In the genomic region with DNA sequence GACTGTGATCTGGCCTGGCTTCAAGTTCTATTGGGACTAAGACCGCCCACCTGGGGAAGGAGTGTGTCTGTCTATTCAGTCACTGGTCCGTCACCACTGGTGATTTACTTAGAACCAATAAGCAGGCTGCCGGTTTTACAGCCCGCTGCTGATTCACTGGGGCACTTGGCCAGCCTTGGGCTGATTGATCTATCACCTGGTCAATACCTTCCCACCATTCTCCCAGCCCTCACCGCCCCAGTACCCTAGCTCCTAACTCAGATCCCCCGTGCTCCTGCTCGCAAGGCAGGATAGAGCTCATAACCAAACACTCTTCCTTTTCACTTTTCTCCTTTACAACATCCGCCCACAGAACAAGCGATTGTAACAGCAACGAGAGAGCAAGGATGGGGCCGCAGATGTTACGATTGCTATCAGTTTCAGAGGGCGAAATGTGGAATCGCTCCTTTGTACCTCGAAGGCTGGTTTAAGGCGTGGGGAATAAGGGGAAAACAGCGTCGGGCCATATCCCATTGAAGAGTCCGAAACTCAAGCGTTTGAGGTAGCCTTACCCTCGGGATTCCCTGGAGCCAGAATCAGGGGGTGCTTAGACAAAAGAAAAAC, we compare ENCODE assay signal across 8 cellular contexts. TPM values are rescaled to one million over a fixed set of nuclear protein-coding genes. Genes with fewer than 3 reads are reported as not detected.
DNase-seq lines count a peak whose midpoint lies in the region; ATAC-seq and TF ChIP-seq lines count a peak whose summit lies in the region.

No MANE protein-coding gene starts in this region.

- no peaks in the 10 kb centered on the region for H3K9me3 Mint-ChIP-seq in T-cell

- no peaks in the 10 kb centered on the region for H3K9me2 ChIP-seq in hepatocyte (replicated peaks; ENCODE audit: insufficient read depth)

- peak overlapping the region; percentile 84 to 97 (median 86) for H3K4me3 Mint-ChIP-seq in T-cell

- peaks cover 19% of the 10 kb centered on the region for H3K4me1 ChIP-seq in hepatocyte (ENCODE audit: insufficient read depth)

- POLR2A ChIA-PET in T-cell (lab: Charles Lee), result interaction anchor here in 1 of 2 donors (0.7 to 1.6 kb wide), 6 partner anchors 9 to 648 kb away, joined by 3 to 5 read pairs (median 4); no protein-coding TSS in a partner anchor

- peak overlapping the region; percentile 70 for H3K27ac ChIP-seq in angular gyrus (ENCODE audit: low read depth, low read length)
- peak overlapping the region; percentile 98 for H3K27ac ChIP-seq in hepatocyte

- CTCF ChIA-PET in T-cell (lab: Charles Lee), result interaction anchor here (0.7 to 1.3 kb wide), 9 partner anchors 10 to 335 kb away, joined by 3 to 21 read pairs (median 3); partner anchors contain the start of genes ARG2 (in 1 of the 2), ATP6V1D (in 1 of the 2), EIF2S1 (in 1 of the 2) and PIGH (in 1 of the 2)

- H3K27me3 Mint-ChIP-seq in T-cell, result no peaks in the 10 kb centered on the region

- peak overlapping the region; percentile 84 for H3K27ac Mint-ChIP-seq in T-cell

- H3K36me3 ChIP-seq in hepatocyte (replicated peaks; ENCODE audit: insufficient read depth, low read depth), result no peaks in the 10 kb centered on the region

- ATAC-seq in HG02763 (IDR thresholded peaks at IDR 0.05; ENCODE audit: unreplicated experiment), result peak; percentile 89
- peak; percentile 62 to 70 (median 66) for ATAC-seq in T-cell (replicated peaks in 1 of 4)

- in situ Hi-C loops in GM13976 (cut with MboI; ENCODE audit: low sequenced_read_pairs, unreplicated experiment), result no loop called here

- peaks cover 16 to 28% (median 21%) of the 10 kb centered on the region in 3 donors for H3K4me1 Mint-ChIP-seq in T-cell

- peak; percentile 89 for DNase-seq in GM13976 (ENCODE audit: low spot score)
- DNase-seq in NCI-H1417 (lab: John Stamatoyannopoulos, UW), result peak; percentile 74 to 89 (median 75)
- DNase-seq in T-cell, result peak in 32 of 34 experiments; percentile 23 to 61 (median 44)
- DNase-seq in hepatocyte (ENCODE audit: low spot score), result peak; percentile 92
- peak; percentile 97 for DNase-seq in renal cortical epithelial cell (ENCODE audit: low read depth)
- DNase-seq in SKM-1 (lab: John Stamatoyannopoulos, UW; ENCODE audit: unreplicated experiment), result no peak

- no peaks in the 10 kb centered on the region for H3K9me3 ChIP-seq in hepatocyte (ENCODE audit: low read depth)

- H3K36me3 Mint-ChIP-seq in T-cell, result peaks cover 19% of the 10 kb centered on the region

- peaks cover 43% of the 10 kb centered on the region for H3K79me2 ChIP-seq in hepatocyte

- peak overlapping the region; percentile 76 for H3K4me2 ChIP-seq in hepatocyte

- 1% methylated on average over 21 of the region's 21 CpGs for WGBS in hepatocyte (ENCODE audit: low lambda C conversion rate, missing lambda C conversion rate)

- peak overlapping the region; percentile 97 for H3K4me3 ChIP-seq in hepatocyte

- H3K27me3 ChIP-seq in hepatocyte, result no peaks in the 10 kb centered on the region

- H4K20me1 ChIP-seq in hepatocyte (ENCODE audit: insufficient read depth, poor library complexity, severe bottlenecking), result peaks cover 12% of the 10 kb centered on the region

- TF ChIP-seq CTCF in GM13976 (IDR thresholded peaks at IDR 0.05; ENCODE audit: borderline replicate concordance, control extremely low read depth, extremely low read depth, insufficient read depth, missing control alignments) (no peak), hepatocyte (IDR thresholded peaks at IDR 0.05; ENCODE audit: poor library complexity) (no peak)

- peak overlapping the region; percentile 61 for H2AFZ ChIP-seq in hepatocyte

RNA-seq across cellular contexts. Expression of gene RDH11, which starts 0.7 kb away (rescaled TPM):
- 10 to 100 TPM; 26.1 to 44.2 (median 40.0) TPM for total RNA-seq in T-cell
- 148 and 161 TPM in 2 replicates for total RNA-seq in hepatocyte
- 164 and 173 TPM in 2 replicates for polyA plus RNA-seq in hepatocyte
- 138 and 165 TPM in 2 replicates for total RNA-seq in renal cortical epithelial cell

RNA-seq across cellular contexts. Expression of gene RDH12, which starts 6.8 kb away (rescaled TPM):
- not detected for total RNA-seq in T-cell
- 1.1 and 1.5 TPM in 2 replicates for total RNA-seq in hepatocyte
- 0.85 and 1.7 TPM in 2 replicates for polyA plus RNA-seq in hepatocyte
- not detected in 2 replicates for total RNA-seq in renal cortical epithelial cell

RNA-seq across cellular contexts. Expression of gene VTI1B, which starts 20.5 kb away (rescaled TPM):
- 10 to 100 TPM; 41.6 to 66.9 (median 54.7) TPM for total RNA-seq in T-cell
- total RNA-seq in hepatocyte, result 49.2 and 55.0 TPM in 2 replicates
- 87.5 and 115 TPM in 2 replicates for polyA plus RNA-seq in hepatocyte
- 70.0 and 98.3 TPM in 2 replicates for total RNA-seq in renal cortical epithelial cell
